1 cellular context compared by ENCODE assay signal in the genomic region with DNA sequence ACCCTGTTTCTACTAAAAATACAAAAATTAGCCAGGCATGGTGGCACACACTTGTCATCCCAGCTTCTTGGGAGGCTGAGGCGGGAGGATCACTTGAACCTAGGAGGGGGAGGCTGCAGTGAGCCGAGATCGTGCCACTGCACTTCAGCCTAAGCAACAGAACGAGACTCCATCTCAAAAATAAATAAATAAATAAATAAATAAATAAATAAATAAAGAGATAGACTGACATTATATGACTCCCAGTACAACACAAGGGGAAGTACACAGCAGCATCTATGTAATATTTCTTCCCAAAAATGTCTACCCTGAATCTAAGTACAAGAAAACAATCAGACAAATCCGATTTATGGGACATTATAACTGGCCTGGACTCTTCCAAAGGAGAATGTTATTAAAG.
TF ChIP-seq lines count a peak whose summit lies in the region.

No MANE protein-coding gene starts in this region.

TF ChIP-seq in HEK293, 187 proteins besides CTCF, POLR2A, EP300 and RAD21 (continued from another document and continues in another):
- TF ChIP-seq, protein P1, sequence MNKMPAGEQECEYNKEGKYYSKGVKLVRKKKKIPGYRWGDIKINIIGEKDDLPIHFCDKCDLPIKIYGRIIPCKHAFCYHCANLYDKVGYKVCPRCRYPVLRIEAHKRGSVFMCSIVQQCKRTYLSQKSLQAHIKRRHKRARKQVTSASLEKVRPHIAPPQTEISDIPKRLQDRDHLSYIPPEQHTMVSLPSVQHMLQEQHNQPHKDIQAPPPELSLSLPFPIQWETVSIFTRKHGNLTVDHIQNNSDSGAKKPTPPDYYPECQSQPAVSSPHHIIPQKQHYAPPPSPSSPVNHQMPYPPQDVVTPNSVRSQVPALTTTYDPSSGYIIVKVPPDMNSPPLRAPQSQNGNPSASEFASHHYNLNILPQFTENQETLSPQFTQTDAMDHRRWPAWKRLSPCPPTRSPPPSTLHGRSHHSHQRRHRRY (tag by site-specific recombination; IDR thresholded peaks at IDR 0.05): no peak
- TF ChIP-seq SCRT2 (tag by site-specific recombination; IDR thresholded peaks at IDR 0.05) (no peak), ZNF112 (tag by site-specific recombination; IDR thresholded peaks at IDR 0.05) (no peak), ZNF221 (tag by site-specific recombination; IDR thresholded peaks at IDR 0.05; ENCODE audit: borderline replicate concordance) (no peak), HOXA7 (CRISPR knock-in tag; IDR thresholded peaks at IDR 0.05; ENCODE audit: borderline replicate concordance) (no peak), ZNF37A (tag by site-specific recombination; IDR thresholded peaks at IDR 0.05) (no peak), ZNF768 (tag by site-specific recombination; IDR thresholded peaks at IDR 0.05) (no peak), MZF1 (tag by site-specific recombination; IDR thresholded peaks at IDR 0.05; ENCODE audit: borderline replicate concordance) (no peak), ZNF184 (tag by site-specific recombination; IDR thresholded peaks at IDR 0.05) (no peak), ZNF133 (tag by site-specific recombination; IDR thresholded peaks at IDR 0.05) (no peak), ZNF555 (tag by site-specific recombination; conservative IDR thresholded peaks at IDR 0.05) (peak; percentile 52), ZNF214 (tag by site-specific recombination; IDR thresholded peaks at IDR 0.05; ENCODE audit: borderline replicate concordance) (no peak), ZNF561 (tag by site-specific recombination; IDR thresholded peaks at IDR 0.05; ENCODE audit: borderline replicate concordance) (no peak), ZNF169 (tag by site-specific recombination; IDR thresholded peaks at IDR 0.05) (no peak), ZNF394 (tag by site-specific recombination; IDR thresholded peaks at IDR 0.05; ENCODE audit: borderline replicate concordance) (peak; percentile 93), ZNF24 (tag by site-specific recombination; IDR thresholded peaks at IDR 0.05) (no peak), GFI1B (tag by site-specific recombination; IDR thresholded peaks at IDR 0.05) (no peak), KLF16 (tag by site-specific recombination; IDR thresholded peaks at IDR 0.05) (no peak), ZNF341 (tag by site-specific recombination; IDR thresholded peaks at IDR 0.05; ENCODE audit: low read depth) (no peak), ZNF791 (tag by site-specific recombination; IDR thresholded peaks at IDR 0.05) (0 out of 2 replicates have a peak, but pooled peaks have one; percentile 31), SALL2 (tag by site-specific recombination; IDR thresholded peaks at IDR 0.05; ENCODE audit: borderline replicate concordance) (no peak), TCF7L2 (IDR thresholded peaks at IDR 0.05; ENCODE audit: borderline replicate concordance, low read depth, low read length) (no peak), ZNF16 (tag by site-specific recombination; IDR thresholded peaks at IDR 0.05; ENCODE audit: low read depth) (no peak), ZNF529 (tag by site-specific recombination; IDR thresholded peaks at IDR 0.05; ENCODE audit: insufficient replicate concordance) (peak; percentile 15), ZNF654 (tag by site-specific recombination; IDR thresholded peaks at IDR 0.05; ENCODE audit: low read depth) (peak; percentile 27), ZNF677 (tag by site-specific recombination; IDR thresholded peaks at IDR 0.05) (no peak), SP7 (tag by site-specific recombination; IDR thresholded peaks at IDR 0.05) (no peak), ZSCAN30 (tag by site-specific recombination; IDR thresholded peaks at IDR 0.05) (no peak), BCL11B (tag by site-specific recombination; IDR thresholded peaks at IDR 0.05; ENCODE audit: low read depth) (no peak), ZNF10 (tag by site-specific recombination; IDR thresholded peaks at IDR 0.05) (no peak), REPIN1 (tag by site-specific recombination; IDR thresholded peaks at IDR 0.05; ENCODE audit: low read depth) (no peak), ZNF223 (tag by site-specific recombination; IDR thresholded peaks at IDR 0.05) (0 out of 2 replicates have a peak, but pooled peaks have one; percentile 51), ZNF311 (tag by site-specific recombination; IDR thresholded peaks at IDR 0.05; ENCODE audit: borderline replicate concordance) (no peak), ZBTB48 (tag by site-specific recombination; IDR thresholded peaks at IDR 0.05) (no peak), ZNF785 (tag by site-specific recombination; IDR thresholded peaks at IDR 0.05) (no peak), ZBTB17 (tag by site-specific recombination; IDR thresholded peaks at IDR 0.05) (no peak), ZNF623 (tag by site-specific recombination; IDR thresholded peaks at IDR 0.05) (peak; percentile 69), YY1 (tag by site-specific recombination; IDR thresholded peaks at IDR 0.05) (no peak)
- TF ChIP-seq, protein P2, sequence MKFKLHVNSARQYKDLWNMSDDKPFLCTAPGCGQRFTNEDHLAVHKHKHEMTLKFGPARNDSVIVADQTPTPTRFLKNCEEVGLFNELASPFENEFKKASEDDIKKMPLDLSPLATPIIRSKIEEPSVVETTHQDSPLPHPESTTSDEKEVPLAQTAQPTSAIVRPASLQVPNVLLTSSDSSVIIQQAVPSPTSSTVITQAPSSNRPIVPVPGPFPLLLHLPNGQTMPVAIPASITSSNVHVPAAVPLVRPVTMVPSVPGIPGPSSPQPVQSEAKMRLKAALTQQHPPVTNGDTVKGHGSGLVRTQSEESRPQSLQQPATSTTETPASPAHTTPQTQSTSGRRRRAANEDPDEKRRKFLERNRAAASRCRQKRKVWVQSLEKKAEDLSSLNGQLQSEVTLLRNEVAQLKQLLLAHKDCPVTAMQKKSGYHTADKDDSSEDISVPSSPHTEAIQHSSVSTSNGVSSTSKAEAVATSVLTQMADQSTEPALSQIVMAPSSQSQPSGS (tag by site-specific recombination; IDR thresholded peaks at IDR 0.05; ENCODE audit: low read depth): no peak
- TF ChIP-seq, protein P3, sequence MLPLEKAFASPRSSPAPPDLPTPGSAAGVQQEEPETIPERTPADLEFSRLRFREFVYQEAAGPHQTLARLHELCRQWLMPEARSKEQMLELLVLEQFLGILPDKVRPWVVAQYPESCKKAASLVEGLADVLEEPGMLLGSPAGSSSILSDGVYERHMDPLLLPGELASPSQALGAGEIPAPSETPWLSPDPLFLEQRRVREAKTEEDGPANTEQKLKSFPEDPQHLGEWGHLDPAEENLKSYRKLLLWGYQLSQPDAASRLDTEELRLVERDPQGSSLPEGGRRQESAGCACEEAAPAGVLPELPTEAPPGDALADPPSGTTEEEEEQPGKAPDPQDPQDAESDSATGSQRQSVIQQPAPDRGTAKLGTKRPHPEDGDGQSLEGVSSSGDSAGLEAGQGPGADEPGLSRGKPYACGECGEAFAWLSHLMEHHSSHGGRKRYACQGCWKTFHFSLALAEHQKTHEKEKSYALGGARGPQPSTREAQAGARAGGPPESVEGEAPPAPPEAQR (tag by site-specific recombination; IDR thresholded peaks at IDR 0.05): no peak
- TF ChIP-seq, protein P4, sequence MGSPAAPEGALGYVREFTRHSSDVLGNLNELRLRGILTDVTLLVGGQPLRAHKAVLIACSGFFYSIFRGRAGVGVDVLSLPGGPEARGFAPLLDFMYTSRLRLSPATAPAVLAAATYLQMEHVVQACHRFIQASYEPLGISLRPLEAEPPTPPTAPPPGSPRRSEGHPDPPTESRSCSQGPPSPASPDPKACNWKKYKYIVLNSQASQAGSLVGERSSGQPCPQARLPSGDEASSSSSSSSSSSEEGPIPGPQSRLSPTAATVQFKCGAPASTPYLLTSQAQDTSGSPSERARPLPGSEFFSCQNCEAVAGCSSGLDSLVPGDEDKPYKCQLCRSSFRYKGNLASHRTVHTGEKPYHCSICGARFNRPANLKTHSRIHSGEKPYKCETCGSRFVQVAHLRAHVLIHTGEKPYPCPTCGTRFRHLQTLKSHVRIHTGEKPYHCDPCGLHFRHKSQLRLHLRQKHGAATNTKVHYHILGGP (tag by site-specific recombination; IDR thresholded peaks at IDR 0.05): no peak
- TF ChIP-seq, protein P5, sequence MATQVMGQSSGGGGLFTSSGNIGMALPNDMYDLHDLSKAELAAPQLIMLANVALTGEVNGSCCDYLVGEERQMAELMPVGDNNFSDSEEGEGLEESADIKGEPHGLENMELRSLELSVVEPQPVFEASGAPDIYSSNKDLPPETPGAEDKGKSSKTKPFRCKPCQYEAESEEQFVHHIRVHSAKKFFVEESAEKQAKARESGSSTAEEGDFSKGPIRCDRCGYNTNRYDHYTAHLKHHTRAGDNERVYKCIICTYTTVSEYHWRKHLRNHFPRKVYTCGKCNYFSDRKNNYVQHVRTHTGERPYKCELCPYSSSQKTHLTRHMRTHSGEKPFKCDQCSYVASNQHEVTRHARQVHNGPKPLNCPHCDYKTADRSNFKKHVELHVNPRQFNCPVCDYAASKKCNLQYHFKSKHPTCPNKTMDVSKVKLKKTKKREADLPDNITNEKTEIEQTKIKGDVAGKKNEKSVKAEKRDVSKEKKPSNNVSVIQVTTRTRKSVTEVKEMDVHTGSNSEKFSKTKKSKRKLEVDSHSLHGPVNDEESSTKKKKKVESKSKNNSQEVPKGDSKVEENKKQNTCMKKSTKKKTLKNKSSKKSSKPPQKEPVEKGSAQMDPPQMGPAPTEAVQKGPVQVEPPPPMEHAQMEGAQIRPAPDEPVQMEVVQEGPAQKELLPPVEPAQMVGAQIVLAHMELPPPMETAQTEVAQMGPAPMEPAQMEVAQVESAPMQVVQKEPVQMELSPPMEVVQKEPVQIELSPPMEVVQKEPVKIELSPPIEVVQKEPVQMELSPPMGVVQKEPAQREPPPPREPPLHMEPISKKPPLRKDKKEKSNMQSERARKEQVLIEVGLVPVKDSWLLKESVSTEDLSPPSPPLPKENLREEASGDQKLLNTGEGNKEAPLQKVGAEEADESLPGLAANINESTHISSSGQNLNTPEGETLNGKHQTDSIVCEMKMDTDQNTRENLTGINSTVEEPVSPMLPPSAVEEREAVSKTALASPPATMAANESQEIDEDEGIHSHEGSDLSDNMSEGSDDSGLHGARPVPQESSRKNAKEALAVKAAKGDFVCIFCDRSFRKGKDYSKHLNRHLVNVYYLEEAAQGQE (tag by site-specific recombination; IDR thresholded peaks at IDR 0.05): 0 out of 2 replicates have a peak, but pooled peaks have one; percentile 27
- TF ChIP-seq, protein P6, sequence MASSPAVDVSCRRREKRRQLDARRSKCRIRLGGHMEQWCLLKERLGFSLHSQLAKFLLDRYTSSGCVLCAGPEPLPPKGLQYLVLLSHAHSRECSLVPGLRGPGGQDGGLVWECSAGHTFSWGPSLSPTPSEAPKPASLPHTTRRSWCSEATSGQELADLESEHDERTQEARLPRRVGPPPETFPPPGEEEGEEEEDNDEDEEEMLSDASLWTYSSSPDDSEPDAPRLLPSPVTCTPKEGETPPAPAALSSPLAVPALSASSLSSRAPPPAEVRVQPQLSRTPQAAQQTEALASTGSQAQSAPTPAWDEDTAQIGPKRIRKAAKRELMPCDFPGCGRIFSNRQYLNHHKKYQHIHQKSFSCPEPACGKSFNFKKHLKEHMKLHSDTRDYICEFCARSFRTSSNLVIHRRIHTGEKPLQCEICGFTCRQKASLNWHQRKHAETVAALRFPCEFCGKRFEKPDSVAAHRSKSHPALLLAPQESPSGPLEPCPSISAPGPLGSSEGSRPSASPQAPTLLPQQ (tag by site-specific recombination; IDR thresholded peaks at IDR 0.05): no peak
- TF ChIP-seq, protein P7, sequence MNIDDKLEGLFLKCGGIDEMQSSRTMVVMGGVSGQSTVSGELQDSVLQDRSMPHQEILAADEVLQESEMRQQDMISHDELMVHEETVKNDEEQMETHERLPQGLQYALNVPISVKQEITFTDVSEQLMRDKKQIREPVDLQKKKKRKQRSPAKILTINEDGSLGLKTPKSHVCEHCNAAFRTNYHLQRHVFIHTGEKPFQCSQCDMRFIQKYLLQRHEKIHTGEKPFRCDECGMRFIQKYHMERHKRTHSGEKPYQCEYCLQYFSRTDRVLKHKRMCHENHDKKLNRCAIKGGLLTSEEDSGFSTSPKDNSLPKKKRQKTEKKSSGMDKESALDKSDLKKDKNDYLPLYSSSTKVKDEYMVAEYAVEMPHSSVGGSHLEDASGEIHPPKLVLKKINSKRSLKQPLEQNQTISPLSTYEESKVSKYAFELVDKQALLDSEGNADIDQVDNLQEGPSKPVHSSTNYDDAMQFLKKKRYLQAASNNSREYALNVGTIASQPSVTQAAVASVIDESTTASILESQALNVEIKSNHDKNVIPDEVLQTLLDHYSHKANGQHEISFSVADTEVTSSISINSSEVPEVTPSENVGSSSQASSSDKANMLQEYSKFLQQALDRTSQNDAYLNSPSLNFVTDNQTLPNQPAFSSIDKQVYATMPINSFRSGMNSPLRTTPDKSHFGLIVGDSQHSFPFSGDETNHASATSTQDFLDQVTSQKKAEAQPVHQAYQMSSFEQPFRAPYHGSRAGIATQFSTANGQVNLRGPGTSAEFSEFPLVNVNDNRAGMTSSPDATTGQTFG (tag by site-specific recombination; IDR thresholded peaks at IDR 0.05; ENCODE audit: borderline replicate concordance): no peak
- TF ChIP-seq, protein P8, sequence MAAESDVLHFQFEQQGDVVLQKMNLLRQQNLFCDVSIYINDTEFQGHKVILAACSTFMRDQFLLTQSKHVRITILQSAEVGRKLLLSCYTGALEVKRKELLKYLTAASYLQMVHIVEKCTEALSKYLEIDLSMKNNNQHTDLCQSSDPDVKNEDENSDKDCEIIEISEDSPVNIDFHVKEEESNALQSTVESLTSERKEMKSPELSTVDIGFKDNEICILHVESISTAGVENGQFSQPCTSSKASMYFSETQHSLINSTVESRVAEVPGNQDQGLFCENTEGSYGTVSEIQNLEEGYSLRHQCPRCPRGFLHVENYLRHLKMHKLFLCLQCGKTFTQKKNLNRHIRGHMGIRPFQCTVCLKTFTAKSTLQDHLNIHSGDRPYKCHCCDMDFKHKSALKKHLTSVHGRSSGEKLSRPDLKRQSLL (tag by site-specific recombination; IDR thresholded peaks at IDR 0.05): no peak
- TF ChIP-seq, protein P9, sequence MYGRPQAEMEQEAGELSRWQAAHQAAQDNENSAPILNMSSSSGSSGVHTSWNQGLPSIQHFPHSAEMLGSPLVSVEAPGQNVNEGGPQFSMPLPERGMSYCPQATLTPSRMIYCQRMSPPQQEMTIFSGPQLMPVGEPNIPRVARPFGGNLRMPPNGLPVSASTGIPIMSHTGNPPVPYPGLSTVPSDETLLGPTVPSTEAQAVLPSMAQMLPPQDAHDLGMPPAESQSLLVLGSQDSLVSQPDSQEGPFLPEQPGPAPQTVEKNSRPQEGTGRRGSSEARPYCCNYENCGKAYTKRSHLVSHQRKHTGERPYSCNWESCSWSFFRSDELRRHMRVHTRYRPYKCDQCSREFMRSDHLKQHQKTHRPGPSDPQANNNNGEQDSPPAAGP (tag by site-specific recombination; IDR thresholded peaks at IDR 0.05): no peak
- TF ChIP-seq, protein P10, sequence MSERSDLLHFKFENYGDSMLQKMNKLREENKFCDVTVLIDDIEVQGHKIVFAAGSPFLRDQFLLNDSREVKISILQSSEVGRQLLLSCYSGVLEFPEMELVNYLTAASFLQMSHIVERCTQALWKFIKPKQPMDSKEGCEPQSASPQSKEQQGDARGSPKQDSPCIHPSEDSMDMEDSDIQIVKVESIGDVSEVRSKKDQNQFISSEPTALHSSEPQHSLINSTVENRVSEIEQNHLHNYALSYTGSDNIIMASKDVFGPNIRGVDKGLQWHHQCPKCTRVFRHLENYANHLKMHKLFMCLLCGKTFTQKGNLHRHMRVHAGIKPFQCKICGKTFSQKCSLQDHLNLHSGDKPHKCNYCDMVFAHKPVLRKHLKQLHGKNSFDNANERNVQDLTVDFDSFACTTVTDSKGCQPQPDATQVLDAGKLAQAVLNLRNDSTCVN (tag by site-specific recombination; optimal IDR thresholded peaks at IDR 0.05): no peak
